Comparison of ENCODE assay signal across 10 cellular contexts in the genomic region with DNA sequence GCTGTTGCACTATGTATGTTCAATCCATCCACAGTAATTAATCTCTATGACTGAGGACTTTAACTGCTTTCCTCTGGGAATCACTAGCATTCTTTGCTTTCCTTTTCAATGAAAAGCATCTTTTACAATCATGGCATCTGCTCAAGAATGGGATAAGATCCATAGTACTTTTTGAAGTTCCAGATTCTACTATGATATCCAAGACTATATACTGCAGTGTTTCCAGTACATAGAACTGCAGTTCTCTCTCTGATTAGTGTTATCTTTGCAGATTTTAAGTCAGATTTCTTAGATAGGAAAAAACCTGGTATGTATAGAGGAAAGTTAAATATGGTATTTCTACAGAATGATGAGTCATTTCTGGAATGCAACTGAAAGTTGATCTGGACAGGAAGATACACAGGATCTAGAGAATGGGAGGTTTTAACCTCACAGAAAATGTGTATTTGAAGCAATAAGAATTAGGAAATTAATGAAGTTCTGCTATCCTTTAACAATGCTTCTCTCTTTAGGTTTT.
A peak's percentile ranks its signal among the peaks of the same experiment; 100 is the strongest.
DNase-seq lines count a peak whose midpoint lies in the region; ATAC-seq and TF ChIP-seq lines count a peak whose summit lies in the region.
"Had no signal": no experiment of that assay in that cellular context is flagged by ENCODE, and none has a peak within 500 bp of the region (broad histone marks: within the 10 kb centered on the region; RNA-seq: fewer than 3 reads in every experiment).

No MANE protein-coding gene starts in this region.

- H3K4me3 ChIP-seq in fibroblast of the aortic adventitia (ENCODE audit: low read depth, low read length): no peak overlapping the region
- H3K4me3 ChIP-seq: right lobe of liver had no signal

- ATAC-seq in GM18499 (IDR thresholded peaks at IDR 0.05; ENCODE audit: insufficient read depth, unreplicated experiment) (peak; percentile 96), GM21717 (IDR thresholded peaks at IDR 0.05; ENCODE audit: unreplicated experiment) (peak; percentile 90), HG03469 (IDR thresholded peaks at IDR 0.05; ENCODE audit: unreplicated experiment) (peak; percentile 95)
- ATAC-seq: right lobe of liver had no signal

- peak; percentile 49 for DNase-seq in fibroblast of the aortic adventitia (ENCODE audit: low read depth)
- no peak for DNase-seq in posterior cingulate gyrus
- DNase-seq in NCI-H1694 (lab: John Stamatoyannopoulos, UW): no peak
- no peak for DNase-seq in NCI-H1105 (lab: John Stamatoyannopoulos, UW)
- no peak for DNase-seq in amygdala (lab: John Stamatoyannopoulos, UW)
- DNase-seq: activated CD8-positive, alpha-beta memory T cell treated with anti-CD3 and anti-CD28 coated beads, Interleukin-2, amount 50 U/mL, for 4 hours; right lobe of liver had no signal

- no peak for TF ChIP-seq CTCF in fibroblast of the aortic adventitia (IDR thresholded peaks at IDR 0.05; ENCODE audit: insufficient read depth, low read length)

- intact Hi-C loops in posterior cingulate gyrus (cut with DNase I): no loop called here
